Comparison of ENCODE assay signal across 22 cellular contexts in the genomic region with DNA sequence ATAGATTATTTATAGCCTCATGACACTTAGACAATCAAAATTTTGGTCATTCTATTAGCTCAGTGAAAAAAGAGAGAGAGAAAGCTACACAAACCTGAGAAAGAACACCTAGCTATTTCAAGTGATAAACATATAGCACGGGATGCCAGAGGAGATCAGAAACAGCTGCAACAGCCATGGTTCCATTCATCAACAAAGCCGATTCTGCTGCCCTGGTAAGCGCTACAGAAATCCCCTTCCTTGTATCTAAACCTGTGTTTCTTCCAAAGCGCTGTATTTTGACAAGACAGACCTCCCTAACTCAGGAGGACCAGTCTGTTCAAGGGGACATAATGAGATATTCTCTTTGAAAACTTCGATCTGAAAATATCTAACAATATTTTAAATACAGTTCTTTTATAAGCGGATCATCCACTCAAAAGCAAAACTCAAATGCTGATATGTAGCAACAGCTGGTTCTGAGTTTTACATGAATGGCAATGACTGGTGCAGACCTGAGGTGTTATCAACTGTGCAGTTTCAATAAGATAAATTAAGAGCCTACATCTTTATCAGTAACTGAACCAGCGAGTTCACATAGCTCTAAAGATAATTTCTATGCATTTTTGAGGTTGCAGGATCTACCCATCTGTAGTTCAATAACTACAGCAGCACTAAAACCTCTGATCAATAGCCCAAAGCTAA.
DNase-seq lines count a peak whose midpoint lies in the region; ATAC-seq and TF ChIP-seq lines count a peak whose summit lies in the region.
"Had no signal": no experiment of that assay in that cellular context is flagged by ENCODE, and none has a peak within 500 bp of the region (broad histone marks: within the 10 kb centered on the region; RNA-seq: fewer than 3 reads in every experiment).

No MANE protein-coding gene starts in this region.

- H3K79me2 ChIP-seq in fibroblast of lung (ENCODE audit: control insufficient read depth, insufficient read depth, low read length) (no peaks in the 10 kb centered on the region), neural progenitor cell (ENCODE audit: low read depth) (no peaks in the 10 kb centered on the region)

- H2AFZ ChIP-seq in fibroblast of lung (ENCODE audit: low read length) (no peak overlapping the region), neural progenitor cell (replicated peaks) (no peak overlapping the region)
- H2AFZ ChIP-seq: GM23338 had no signal

- ATAC-seq in RWPE2 (ENCODE audit: low read depth) (peak; percentile 27; the same call in 2 of the 3 replicates), sciatic nerve (peak; percentile 58), GM19324 (IDR thresholded peaks at IDR 0.05; ENCODE audit: low FRiP score, unreplicated experiment) (no peak), gastroesophageal sphincter (no peak)
- ATAC-seq in activated naive CD4-positive, alpha-beta T cell treated with anti-CD3 and anti-CD28 coated beads, Interleukin-2, amount 50 U/mL, for 72 hours, result no peak
- ATAC-seq: GM23338 had no signal

- H3F3A ChIP-seq in neural progenitor cell (ENCODE audit: low read depth), result no peaks in the 10 kb centered on the region

- H3K4me1 Mint-ChIP-seq in HFFc6 (ENCODE audit: low read depth) (peaks cover 58% of the 10 kb centered on the region), neural progenitor cell (peaks cover 21% of the 10 kb centered on the region)

- H3K4me2 ChIP-seq in fibroblast of lung (ENCODE audit: extremely low read depth, insufficient read depth, low read length) (peak overlapping the region; percentile 52), neural progenitor cell (no peak overlapping the region)
- H3K4me2 ChIP-seq: BLaER1, GM23338, KMS-11 had no signal

- H3K27ac Mint-ChIP-seq in HFFc6 (peak overlapping the region; percentile 34; the same call in 1 of the 2 replicates), neural progenitor cell (no peak overlapping the region)
- no peak overlapping the region for H3K27ac Mint-ChIP-seq in activated naive CD4-positive, alpha-beta T cell treated with anti-CD3 and anti-CD28 coated beads, Interleukin-2, amount 50 U/mL, for 72 hours
- H3K27ac Mint-ChIP-seq: CD4-positive, alpha-beta T cell; GM23338; IgD-negative memory B cell had no signal

- no peaks in the 10 kb centered on the region for H3K9me3 ChIP-seq in RWPE2 (ENCODE audit: severe bottlenecking)
- no peaks in the 10 kb centered on the region for H3K9me3 ChIP-seq in fibroblast of lung (ENCODE audit: control insufficient read depth, insufficient read depth, low read depth, low read length)
- H3K9me3 ChIP-seq in neural progenitor cell (ENCODE audit: low read depth), result no peaks in the 10 kb centered on the region
- H3K9me3 ChIP-seq in gastroesophageal sphincter, result no peaks in the 10 kb centered on the region
- H3K9me3 ChIP-seq: BLaER1, HAP-1, SJSA1 had no signal

- TF ChIP-seq CTCF in HFFc6 (IDR thresholded peaks at IDR 0.05) (no peak), RWPE2 (IDR thresholded peaks at IDR 0.05; ENCODE audit: poor library complexity, severe bottlenecking) (no peak), fibroblast of lung (conservative IDR thresholded peaks at IDR 0.05 in 1 of 2, IDR thresholded peaks at IDR 0.05 in 1 of 2; ENCODE audit: low read depth in 1 of 2, low read length in 2 of 2) (no peak), neural progenitor cell (IDR thresholded peaks at IDR 0.05) (no peak), gastroesophageal sphincter (IDR thresholded peaks at IDR 0.05) (no peak)

- peak overlapping the region; percentile 16; the same call in 1 of the 2 replicates for H3K4me3 Mint-ChIP-seq in HFFc6
- H3K4me3 Mint-ChIP-seq in neural progenitor cell, result no peak overlapping the region
- H3K4me3 Mint-ChIP-seq: CD4-positive, alpha-beta T cell; GM23338; IgD-negative memory B cell had no signal

- intact Hi-C loops in sciatic nerve (cut with DNase I), result no loop called here

- DNase-seq in HFFc6 (no peak), RWPE2 (ENCODE audit: low spot score) (no peak), fibroblast of lung (ENCODE audit: low read depth in 2 of 2) (no peak), sciatic nerve (ENCODE audit: low spot score) (no peak), neural progenitor cell (ENCODE audit: low spot score) (no peak)
- no peak for DNase-seq in activated naive CD4-positive, alpha-beta T cell treated with anti-CD3 and anti-CD28 coated beads, Interleukin-2, amount 50 U/mL, for 72 hours (ENCODE audit: low spot score in 2 of 2)
- DNase-seq: CD4-positive, alpha-beta T cell; NCI-H1092; NCI-H1417 treated with DMSO at 0.1 percent for 48 hours; NCI-H187; NCI-H2081 treated with DMSO at 0.1 percent for 48 hours; NCI-H2171 treated with DMSO at 0.1 percent for 48 hours; NCI-H345; NCI-H510A treated with DMSO at 0.1 percent for 48 hours had no signal

- TF ChIP-seq EP300 in gastroesophageal sphincter (IDR thresholded peaks at IDR 0.05), result no peak

- no peaks in the 10 kb centered on the region for H4K20me1 ChIP-seq in fibroblast of lung (ENCODE audit: control insufficient read depth, extremely low read depth, insufficient read depth, low read length)
- H4K20me1 ChIP-seq in neural progenitor cell (ENCODE audit: low read depth), result no peaks in the 10 kb centered on the region
- H4K20me1 ChIP-seq: BLaER1 had no signal

- H3K27ac ChIP-seq in RWPE2 (ENCODE audit: poor library complexity, severe bottlenecking), result peak overlapping the region; percentile 10
- H3K27ac ChIP-seq in fibroblast of lung (ENCODE audit: insufficient read depth, low read length), result no peak overlapping the region
- no peak overlapping the region for H3K27ac ChIP-seq in neural progenitor cell
- H3K27ac ChIP-seq in gastroesophageal sphincter, result no peak overlapping the region
- H3K27ac ChIP-seq: BLaER1, KMS-11, SJSA1 had no signal

- H3K4me1 ChIP-seq in RWPE2 (ENCODE audit: insufficient read depth, poor library complexity, severe bottlenecking), result peaks cover 3% of the 10 kb centered on the region
- peaks cover 2% of the 10 kb centered on the region for H3K4me1 ChIP-seq in fibroblast of lung (ENCODE audit: control insufficient read depth, extremely low read depth, insufficient read depth, low read length)
- H3K4me1 ChIP-seq in neural progenitor cell, result no peaks in the 10 kb centered on the region
- H3K4me1 ChIP-seq in gastroesophageal sphincter, result peaks cover 0 to 8% (median 0%) of the 10 kb centered on the region in 3 donors
- H3K4me1 ChIP-seq: BLaER1, HAP-1 had no signal

- WGBS in gastroesophageal sphincter (ENCODE audit: low coverage in 1 of 2), 2 donors, result 52 to 56% methylated on average over 6 to 7 of the region's 7 CpGs

- H3K27me3 Mint-ChIP-seq in HFFc6 (ENCODE audit: insufficient read depth), result no peaks in the 10 kb centered on the region
- H3K27me3 Mint-ChIP-seq in neural progenitor cell (ENCODE audit: insufficient read depth, low read depth), result no peaks in the 10 kb centered on the region
- H3K27me3 Mint-ChIP-seq: CD4-positive, alpha-beta T cell; IgD-negative memory B cell had no signal

- H3K27me3 ChIP-seq in RWPE2 (ENCODE audit: insufficient read depth, poor library complexity, severe bottlenecking) (no peaks in the 10 kb centered on the region), fibroblast of lung (ENCODE audit: control insufficient read depth, insufficient read depth, low read length) (no peaks in the 10 kb centered on the region), neural progenitor cell (no peaks in the 10 kb centered on the region), gastroesophageal sphincter (no peaks in the 10 kb centered on the region)
- H3K27me3 ChIP-seq: BLaER1, SJSA1 had no signal

- H3K4me3 ChIP-seq in RWPE2 (ENCODE audit: severe bottlenecking) (no peak overlapping the region), fibroblast of lung (replicated peaks in 1 of 4; ENCODE audit: control extremely low read depth in 1 of 4, insufficient read depth in 1 of 4, low read depth in 3 of 4, low read length in 4 of 4) (no peak overlapping the region), neural progenitor cell (no peak overlapping the region), gastroesophageal sphincter (no peak overlapping the region)
- H3K4me3 ChIP-seq: BLaER1, GM23338, HAP-1, SJSA1 had no signal

- H3K36me3 ChIP-seq in RWPE2 (ENCODE audit: low read depth), result no peaks in the 10 kb centered on the region
- no peaks in the 10 kb centered on the region for H3K36me3 ChIP-seq in fibroblast of lung (ENCODE audit: control insufficient read depth, insufficient read depth, low read length)
- no peaks in the 10 kb centered on the region for H3K36me3 ChIP-seq in neural progenitor cell
- no peaks in the 10 kb centered on the region for H3K36me3 ChIP-seq in gastroesophageal sphincter
- H3K36me3 ChIP-seq: BLaER1, HAP-1, SJSA1 had no signal

- no peak overlapping the region for H3K9ac ChIP-seq in fibroblast of lung (ENCODE audit: insufficient read depth, low read length)
- no peak overlapping the region for H3K9ac ChIP-seq in neural progenitor cell
- H3K9ac ChIP-seq: BLaER1, KMS-11 had no signal

- H3K9me3 Mint-ChIP-seq in HFFc6, result no peaks in the 10 kb centered on the region
- no peaks in the 10 kb centered on the region for H3K9me3 Mint-ChIP-seq in neural progenitor cell
- peaks cover 12 to 17% of the 10 kb centered on the region in 2 donors for H3K9me3 Mint-ChIP-seq in activated naive CD4-positive, alpha-beta T cell treated with anti-CD3 and anti-CD28 coated beads, Interleukin-2, amount 50 U/mL, for 72 hours
- H3K9me3 Mint-ChIP-seq: GM23338 had no signal

- no peak for TF ChIP-seq POLR2A in gastroesophageal sphincter (IDR thresholded peaks at IDR 0.05)

- H3K36me3 Mint-ChIP-seq in HFFc6 (ENCODE audit: low read depth) (peaks cover 4% of the 10 kb centered on the region; the same call in 1 of the 2 replicates), neural progenitor cell (no peaks in the 10 kb centered on the region)
- H3K36me3 Mint-ChIP-seq in activated naive CD4-positive, alpha-beta T cell treated with anti-CD3 and anti-CD28 coated beads, Interleukin-2, amount 50 U/mL, for 72 hours, result no peaks in the 10 kb centered on the region
- H3K36me3 Mint-ChIP-seq: IgD-negative memory B cell had no signal

Comparison
In these comparisons a context has a peak if more than half of its experiments do, and no peak if none do; other contexts are left out.
1. ATAC-seq: peak in RWPE2 (single experiment) and sciatic nerve (single experiment); none in GM19324 (single experiment), gastroesophageal sphincter (single experiment) and activated naive CD4-positive, alpha-beta T cell treated with anti-CD3 and anti-CD28 coated beads, Interleukin-2, amount 50 U/mL, for 72 hours (0 of 2).